In the genomic region with DNA sequence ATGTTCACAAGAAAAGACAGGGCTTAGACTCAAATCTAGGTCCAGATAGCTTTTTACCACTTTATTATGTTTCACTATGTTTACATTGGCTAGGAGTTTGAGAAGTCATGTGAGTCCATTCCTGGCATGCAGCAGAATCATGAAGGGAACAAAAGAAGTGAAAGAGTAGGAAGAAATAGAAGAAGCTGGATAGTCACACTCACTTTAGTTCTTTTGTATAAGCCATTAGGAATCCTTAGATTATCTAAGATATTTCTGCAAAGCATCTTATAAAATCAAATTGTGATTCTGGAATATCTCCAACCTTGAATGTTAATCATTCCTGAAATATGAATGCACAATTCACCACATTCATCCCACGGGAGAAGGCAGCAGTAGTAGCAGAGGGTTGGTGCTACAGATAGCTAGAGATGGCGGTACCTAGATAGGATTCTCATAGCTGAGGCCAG, we compare ENCODE assay signal across 10 cellular contexts. TPM values are rescaled to one million over a fixed set of nuclear protein-coding genes. Genes with fewer than 3 reads are reported as not detected.
DNase-seq lines count a peak whose midpoint lies in the region; ATAC-seq, FAIRE-seq and TF ChIP-seq lines count a peak whose summit lies in the region.
"Had no signal": no experiment of that assay in that cellular context is flagged by ENCODE, and none has a peak within 500 bp of the region (broad histone marks: within the 10 kb centered on the region; RNA-seq: fewer than 3 reads in every experiment).

No MANE protein-coding gene starts in this region.

- ATAC-seq in HCT116 (no peak), K562 (no peak), left lung (no peak), GM18868 (IDR thresholded peaks at IDR 0.05; ENCODE audit: unreplicated experiment) (no peak)

- intact Hi-C loops in A673 (cut with micrococcal nuclease; ENCODE audit: unreplicated experiment), result no loop called here
- intact Hi-C loops in HCT116 (cut with micrococcal nuclease), result no loop called here
- intact Hi-C loops in K562 (cut with micrococcal nuclease), result no loop called here
- intact Hi-C loops in left lung (cut with DNase I), result no loop called here

- H3K4me3 ChIP-seq in A673 (ENCODE audit: low read depth, low read length, poor library complexity, severe bottlenecking) (no peak overlapping the region), HCT116 (replicated peaks in 1 of 2; ENCODE audit: low read depth in 1 of 2, low read length in 2 of 2) (no peak overlapping the region), K562 (no peak overlapping the region), left lung (no peak overlapping the region), mesendoderm (ENCODE audit: low read length) (no peak overlapping the region)

- H3K79me1 ChIP-seq in mesendoderm (ENCODE audit: low read length), result no peaks in the 10 kb centered on the region

- no peak overlapping the region for H3K27ac ChIP-seq in A673 (ENCODE audit: low read depth, low read length, poor library complexity, severe bottlenecking)
- no peak overlapping the region for H3K27ac ChIP-seq in HCT116 (ENCODE audit: low read depth, low read length)
- no peak overlapping the region for H3K27ac ChIP-seq in K562 (ENCODE audit: extremely low read depth, low read depth, low read length)
- peak overlapping the region; percentile 45 to 61 for H3K27ac ChIP-seq in left lung
- H3K27ac ChIP-seq in mesendoderm (ENCODE audit: low read depth, low read length), result no peak overlapping the region

- no TSS peak for BruUV-seq in A673 (replicated peaks; lab: Mats Ljungman, UMichigan)
- BruUV-seq in HCT116 (replicated peaks; lab: Mats Ljungman, UMichigan), result no TSS peak
- BruUV-seq in K562 (replicated peaks; lab: Mats Ljungman, UMichigan), result no TSS peak

- no peak for FAIRE-seq in K562 (lab: Jason Lieb, UNC)

- DNase-seq in A673 (ENCODE audit: low spot score) (peak; percentile 42), HCT116 (ENCODE audit: low read depth, low spot score) (no peak), K562 (ENCODE audit: extremely low read depth in 1 of 4, low spot score in 3 of 4) (no peak), left lung (no peak), mesendoderm (no peak), NCI-H524 treated with DMSO at 0.1 percent for 48 hours (lab: John Stamatoyannopoulos, UW) (no peak), NCI-H2171 (lab: John Stamatoyannopoulos, UW) (no peak)
- DNase-seq: activated CD4-positive, alpha-beta T cell treated with anti-CD3 and anti-CD28 coated beads, Interleukin-2, amount 50 U/mL, for 1 hour; Karpas-422 had no signal

- RAD21 ChIA-PET in HCT116 (lab: Charles Lee; ENCODE audit: low non-redundant PET in 1 of 2, low total read pairs in 2 of 2, uncharacterized antibody in 2 of 2, unreplicated experiment in 2 of 2), result no interaction called here

- H3K79me2 ChIP-seq in HCT116 (ENCODE audit: insufficient read depth, low read length) (no peaks in the 10 kb centered on the region), K562 (ENCODE audit: control insufficient read depth, insufficient read depth, low read length) (peaks cover 5% of the 10 kb centered on the region; the same call in 2 of the 3 replicates), mesendoderm (ENCODE audit: control insufficient read depth, insufficient read depth, low read length) (no peaks in the 10 kb centered on the region)

- TF ChIP-seq CTCF in A673 (conservative IDR thresholded peaks at IDR 0.05; ENCODE audit: low read depth, low read length), result no peak
- no peak for TF ChIP-seq CTCF in HCT116 (IDR thresholded peaks at IDR 0.05 in 2 of 3, conservative IDR thresholded peaks at IDR 0.05 in 1 of 3; ENCODE audit: borderline replicate concordance in 1 of 3, insufficient read depth in 1 of 3, low read depth in 2 of 3, low read length in 2 of 3)
- TF ChIP-seq CTCF in K562 (IDR thresholded peaks at IDR 0.05 in 2 of 3, conservative IDR thresholded peaks at IDR 0.05 in 1 of 3; ENCODE audit: insufficient read depth in 2 of 3, low read depth in 1 of 3, low read length in 3 of 3), result no peak
- TF ChIP-seq CTCF in left lung (IDR thresholded peaks at IDR 0.05), result no peak

- H4K20me1 ChIP-seq in HCT116 (ENCODE audit: insufficient read depth), result no peaks in the 10 kb centered on the region
- 0 out of 2 replicates have a peak, but pooled peaks cover 4% of the 10 kb centered on the region for H4K20me1 ChIP-seq in K562 (replicated peaks; ENCODE audit: control insufficient read depth, insufficient read depth, low read length)

- H2BK5ac ChIP-seq in mesendoderm (ENCODE audit: low read length), result no peak overlapping the region

- no peak overlapping the region for H3K4ac ChIP-seq in mesendoderm (ENCODE audit: low read depth, low read length)

- H3K9ac ChIP-seq in HCT116 (ENCODE audit: low read length), result no peak overlapping the region
- no peak overlapping the region for H3K9ac ChIP-seq in K562 (ENCODE audit: insufficient read depth in 1 of 2, low read depth in 2 of 2, low read length in 2 of 2)
- H3K9ac ChIP-seq in mesendoderm (ENCODE audit: low read length), result no peak overlapping the region

- 26% methylated on average over 2 of the region's 2 CpGs for WGBS in K562 (ENCODE audit: insufficient coverage, low coverage, missing lambda C conversion rate)
- WGBS in mesendoderm (ENCODE audit: extremely low coverage, insufficient coverage, low lambda C conversion rate), result no CpG with 5 or more reads among the region's 2 CpGs

- H2BK120ac ChIP-seq in mesendoderm (ENCODE audit: low read depth, low read length), result no peak overlapping the region

- H2BK15ac ChIP-seq in mesendoderm (replicated peaks; ENCODE audit: low read depth), result no peak overlapping the region

- TF ChIP-seq RAD21 in HCT116 (IDR thresholded peaks at IDR 0.05; ENCODE audit: low read depth) (no peak), K562 (CRISPR knock-in tag; conservative IDR thresholded peaks at IDR 0.05 in 1 of 2, IDR thresholded peaks at IDR 0.05 in 1 of 2) (no peak)

- CTCF ChIA-PET in A673 (lab: Charles Lee) (no interaction called here), HCT116 (lab: Charles Lee) (interaction anchor here (1.3 to 1.9 kb wide), 2 partner anchors 32 to 256 kb away, joined by 3 to 6 read pairs; partner anchors contain the start of gene MAML2), K562 (lab: Yijun Ruan, JAX; ENCODE audit: low intra/inter-chr PET ratio) (no interaction called here)

- H2AFZ ChIP-seq in HCT116 (ENCODE audit: low read depth, low read length, poor library complexity, severe bottlenecking) (peak overlapping the region; percentile 27), K562 (ENCODE audit: low read depth, low read length) (no peak overlapping the region)

- H3K4me2 ChIP-seq in HCT116 (ENCODE audit: low read length) (peak overlapping the region; percentile 77), K562 (ENCODE audit: insufficient read depth, low read length) (no peak overlapping the region), mesendoderm (ENCODE audit: low read length) (no peak overlapping the region)

- H3K4me1 ChIP-seq in A673 (ENCODE audit: insufficient read depth, low read length, poor library complexity, severe bottlenecking) (peaks cover 51% of the 10 kb centered on the region), HCT116 (ENCODE audit: control insufficient read depth in 1 of 2, insufficient read depth in 2 of 2, low read length in 2 of 2) (peaks cover 61 to 81% of the 10 kb centered on the region in 2 experiments), K562 (replicated peaks in 1 of 2; ENCODE audit: control insufficient read depth in 2 of 2, insufficient read depth in 2 of 2, low read length in 2 of 2) (peaks cover 8 to 38% of the 10 kb centered on the region in 2 experiments), left lung (peaks cover 38 to 89% of the 10 kb centered on the region in 2 donors), mesendoderm (ENCODE audit: control insufficient read depth, low read depth, low read length) (peaks cover 1% of the 10 kb centered on the region)

- H3K18ac ChIP-seq in mesendoderm (ENCODE audit: low read length), result no peak overlapping the region

- no peak overlapping the region for H2AK5ac ChIP-seq in mesendoderm (ENCODE audit: low read length)

- no peak overlapping the region for H4K5ac ChIP-seq in mesendoderm (ENCODE audit: low read length)

- H3K56ac ChIP-seq in mesendoderm (ENCODE audit: low read length), result no peak overlapping the region

- TF ChIP-seq EP300 in K562 (IDR thresholded peaks at IDR 0.05; ENCODE audit: low read length), result no peak

- H3K9me3 ChIP-seq in A673 (ENCODE audit: low read depth, low read length, poor library complexity, severe bottlenecking) (no peaks in the 10 kb centered on the region), HCT116 (ENCODE audit: control insufficient read depth in 1 of 2, insufficient read depth in 1 of 2, low read depth in 1 of 2, low read length in 2 of 2) (no peaks in the 10 kb centered on the region), K562 (replicated peaks; ENCODE audit: control insufficient read depth, insufficient read depth, low read depth, low read length) (no peaks in the 10 kb centered on the region), left lung (no peaks in the 10 kb centered on the region)

- POLR2A ChIA-PET in A673 (lab: Charles Lee; ENCODE audit: low non-redundant PET), result no interaction called here
- POLR2A ChIA-PET in HCT116 (lab: Charles Lee), result interaction anchor here (1.1 kb wide), 1 partner anchor 32 kb away, joined by 4 read pairs; the partner anchor contains the start of gene MAML2
- POLR2A ChIA-PET in K562 (lab: Yijun Ruan, JAX), result interaction anchor here (0.6 to 5.9 kb wide), 6 partner anchors 10 to 85 kb away, joined by 3 to 42 read pairs (median 3); no protein-coding TSS in a partner anchor

- in situ Hi-C loops in K562 (cut with MboI), result no loop called here

- TF ChIP-seq POLR2A in HCT116 (IDR thresholded peaks at IDR 0.05; ENCODE audit: borderline replicate concordance, extremely low read depth, insufficient read depth, insufficient read length), result no peak
- TF ChIP-seq POLR2A in K562 (conservative IDR thresholded peaks at IDR 0.05), result no peak

- H3K27me3 ChIP-seq in A673 (replicated peaks; ENCODE audit: insufficient read depth, low read depth, low read length, poor library complexity) (no peaks in the 10 kb centered on the region), HCT116 (ENCODE audit: insufficient read depth, low read length) (no peaks in the 10 kb centered on the region), K562 (ENCODE audit: control insufficient read depth in 2 of 2, insufficient read depth in 2 of 2, low read length in 2 of 2) (no peaks in the 10 kb centered on the region), left lung (no peaks in the 10 kb centered on the region), mesendoderm (ENCODE audit: insufficient read depth, low read length, poor library complexity) (no peaks in the 10 kb centered on the region)

- H3K36me3 ChIP-seq in A673 (ENCODE audit: insufficient read depth, low read length, poor library complexity, severe bottlenecking) (no peaks in the 10 kb centered on the region), HCT116 (ENCODE audit: control insufficient read depth in 1 of 2, insufficient read depth in 2 of 2, low read length in 2 of 2) (no peaks in the 10 kb centered on the region), K562 (ENCODE audit: control insufficient read depth, insufficient read depth, low read length) (no peaks in the 10 kb centered on the region), left lung (no peaks in the 10 kb centered on the region), mesendoderm (ENCODE audit: control insufficient read depth, insufficient read depth, low read length) (no peaks in the 10 kb centered on the region)

- H3K9me1 ChIP-seq in K562 (ENCODE audit: control insufficient read depth, insufficient read depth, low read length), result no peaks in the 10 kb centered on the region

- H4K8ac ChIP-seq in mesendoderm (ENCODE audit: low read depth, low read length), result no peak overlapping the region

- H3K23ac ChIP-seq in mesendoderm (ENCODE audit: low read length), result no peak overlapping the region

- H3K9me2 ChIP-seq in HCT116 (ENCODE audit: insufficient read depth), result no peaks in the 10 kb centered on the region

RNA-seq across cellular contexts. Expression of gene MAML2, which starts 31.9 kb away (rescaled TPM):
- total RNA-seq in A673 (2021), result 6.4 and 7.9 TPM in 2 replicates
- total RNA-seq in HCT116 (2021; ENCODE audit: unreplicated experiment), result 2.6 TPM
- polyA plus RNA-seq in HCT116 (2012), result 1.5 and 2.1 TPM in 2 replicates
- 8.1 and 14.3 TPM in 2 replicates for total RNA-seq in K562 (2011; cell fraction: chromatin; rRNA removed; ENCODE audit: low replicate concordance)
- 4.3 and 5.0 TPM in 2 replicates for total RNA-seq in K562 (2011; cell fraction: nucleolus; rRNA removed)
- total RNA-seq in K562 (2011; cell fraction: nucleoplasm; rRNA removed), result 6.5 and 8.2 TPM in 2 replicates
- total RNA-seq in K562 (2014; rRNA removed), result 5.1 and 5.2 TPM in 2 replicates
- total RNA-seq in K562 (2014; rRNA removed; fragmentation: Illumina TruSeq; extraction: Trizol), result 4.6 and 5.5 TPM in 2 replicates
- total RNA-seq in K562 (2015; rRNA removed; fragmentation: Illumina TruSeq; extraction: Trizol), result 5.7 and 6.0 TPM in 2 replicates
- 6.2 and 6.6 TPM in 2 replicates for total RNA-seq in K562 (2021)
- polyA plus RNA-seq in K562 (2011; rRNA removed), result 4.0 and 4.2 TPM in 2 replicates
- 3.8 and 5.5 TPM in 2 replicates for polyA plus RNA-seq in K562 (2011; cell fraction: cytosol; rRNA removed)
- 3.6 and 6.4 TPM in 2 replicates for polyA plus RNA-seq in K562 (2011; cell fraction: nucleus; rRNA removed)
- polyA plus RNA-seq in K562 (2012), result 4.9 and 7.6 TPM in 2 replicates
- 5.9 and 6.8 TPM in 2 replicates for polyA plus RNA-seq in K562 (2014; fragmentation: Illumina TruSeq; extraction: Trizol)
- polyA plus RNA-seq in K562 (2014; fragmentation: Nextera tagmentation; extraction: Ambion mirVana), result 1 to 10 TPM in 1 of 2 experiments, under 1 TPM in 1; 0.79 to 1.5 TPM
- 3.2 and 4.8 TPM in 2 replicates for polyA plus RNA-seq in K562 (2014; rRNA removed)
- 9.7 and 12.0 TPM in 2 replicates for polyA minus RNA-seq in K562 (2011; rRNA and poly(A)+ RNA removed)
- 3.5 and 4.2 TPM in 2 replicates for polyA minus RNA-seq in K562 (2011; cell fraction: cytosol; rRNA and poly(A)+ RNA removed)
- polyA minus RNA-seq in K562 (2011; cell fraction: nucleus; rRNA and poly(A)+ RNA removed), result 9.8 and 10.5 TPM in 2 replicates
- total RNA-seq in left lung, result 10 to 100 TPM; 18.7 to 24.7 TPM
- 2.9 TPM for polyA plus RNA-seq in mesendoderm (2013, experiment 1 of 2)
- polyA plus RNA-seq in mesendoderm (2013, experiment 2 of 2), result 3.1 TPM

Comparison
In these comparisons a context has a peak if more than half of its experiments do, and no peak if none do; other contexts are left out.
1. H3K27ac ChIP-seq: peak in left lung (2 of 2); none in A673 (single experiment), HCT116 (single experiment), K562 (single experiment) and mesendoderm (single experiment).